Comparison of ENCODE assay signal across 1 cellular context in the genomic region with DNA sequence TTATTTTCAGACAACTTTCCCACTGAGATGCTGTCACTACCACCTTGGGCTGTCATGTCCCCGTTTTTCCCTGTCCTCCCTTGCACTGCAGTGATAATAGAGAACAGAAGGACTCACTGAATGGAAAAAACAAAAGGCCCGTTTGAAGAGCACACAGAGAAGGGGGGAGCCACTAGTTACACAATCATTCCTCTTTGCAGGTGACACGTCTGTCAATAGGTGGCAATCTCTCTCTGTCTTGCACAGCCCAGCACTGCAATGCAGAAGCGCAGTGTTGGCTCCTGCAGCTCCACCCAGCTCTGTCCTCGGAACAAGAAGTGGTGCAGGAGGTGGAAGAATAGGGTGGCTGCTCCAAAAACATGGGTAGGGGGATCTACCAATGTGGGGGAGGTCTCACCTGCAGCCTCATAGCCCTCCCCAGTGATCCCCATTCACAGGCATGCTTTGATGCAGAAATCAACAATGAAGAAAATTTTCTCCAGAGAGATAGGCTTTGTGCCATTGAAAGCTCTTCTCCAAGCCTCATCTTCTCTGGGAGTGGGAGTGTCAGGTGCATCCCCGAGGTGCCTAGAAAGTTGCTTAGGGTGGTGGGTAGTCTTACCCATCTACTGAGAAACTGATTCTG.
TF ChIP-seq lines count a peak whose summit lies in the region.

No MANE protein-coding gene starts in this region.

TF ChIP-seq in HepG2, 621 proteins besides CTCF, POLR2A, EP300 and RAD21 (continued from another document and continues in another):
- TF ChIP-seq ZNF737 (CRISPR knock-in tag; IDR thresholded peaks at IDR 0.05; ENCODE audit: borderline replicate concordance): no peak
- TF ChIP-seq NKX3-1 (CRISPR knock-in tag; IDR thresholded peaks at IDR 0.05): no peak
- TF ChIP-seq ZNF749 (CRISPR knock-in tag; IDR thresholded peaks at IDR 0.05; ENCODE audit: borderline replicate concordance): no peak
- TF ChIP-seq, protein P1, sequence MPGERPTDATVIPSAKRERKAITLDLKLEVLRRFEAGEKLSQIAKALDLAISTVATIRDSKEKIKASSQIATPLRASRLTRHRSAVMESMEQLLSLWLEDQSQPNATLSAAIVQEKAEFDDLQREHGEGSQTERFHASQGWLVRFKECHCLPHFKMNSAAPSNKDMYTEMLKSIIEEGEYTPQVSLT (CRISPR knock-in tag; IDR thresholded peaks at IDR 0.05; ENCODE audit: borderline replicate concordance, low read depth): no peak
- no peak for TF ChIP-seq ZNF562 (CRISPR knock-in tag; IDR thresholded peaks at IDR 0.05; ENCODE audit: borderline replicate concordance)
- no peak for TF ChIP-seq ZNF775 (CRISPR knock-in tag; IDR thresholded peaks at IDR 0.05; ENCODE audit: borderline replicate concordance)
- TF ChIP-seq GABPB1 (CRISPR knock-in tag; IDR thresholded peaks at IDR 0.05): peak; percentile 15; the same call in 1 of the 2 replicates
- TF ChIP-seq, protein P2, sequence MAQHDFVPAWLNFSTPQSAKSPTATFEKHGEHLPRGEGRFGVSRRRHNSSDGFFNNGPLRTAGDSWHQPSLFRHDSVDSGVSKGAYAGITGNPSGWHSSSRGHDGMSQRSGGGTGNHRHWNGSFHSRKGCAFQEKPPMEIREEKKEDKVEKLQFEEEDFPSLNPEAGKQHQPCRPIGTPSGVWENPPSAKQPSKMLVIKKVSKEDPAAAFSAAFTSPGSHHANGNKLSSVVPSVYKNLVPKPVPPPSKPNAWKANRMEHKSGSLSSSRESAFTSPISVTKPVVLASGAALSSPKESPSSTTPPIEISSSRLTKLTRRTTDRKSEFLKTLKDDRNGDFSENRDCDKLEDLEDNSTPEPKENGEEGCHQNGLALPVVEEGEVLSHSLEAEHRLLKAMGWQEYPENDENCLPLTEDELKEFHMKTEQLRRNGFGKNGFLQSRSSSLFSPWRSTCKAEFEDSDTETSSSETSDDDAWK (CRISPR knock-in tag; IDR thresholded peaks at IDR 0.05): no peak
- TF ChIP-seq ZNF615 (CRISPR knock-in tag; IDR thresholded peaks at IDR 0.05; ENCODE audit: borderline replicate concordance): no peak
- TF ChIP-seq, protein P3, sequence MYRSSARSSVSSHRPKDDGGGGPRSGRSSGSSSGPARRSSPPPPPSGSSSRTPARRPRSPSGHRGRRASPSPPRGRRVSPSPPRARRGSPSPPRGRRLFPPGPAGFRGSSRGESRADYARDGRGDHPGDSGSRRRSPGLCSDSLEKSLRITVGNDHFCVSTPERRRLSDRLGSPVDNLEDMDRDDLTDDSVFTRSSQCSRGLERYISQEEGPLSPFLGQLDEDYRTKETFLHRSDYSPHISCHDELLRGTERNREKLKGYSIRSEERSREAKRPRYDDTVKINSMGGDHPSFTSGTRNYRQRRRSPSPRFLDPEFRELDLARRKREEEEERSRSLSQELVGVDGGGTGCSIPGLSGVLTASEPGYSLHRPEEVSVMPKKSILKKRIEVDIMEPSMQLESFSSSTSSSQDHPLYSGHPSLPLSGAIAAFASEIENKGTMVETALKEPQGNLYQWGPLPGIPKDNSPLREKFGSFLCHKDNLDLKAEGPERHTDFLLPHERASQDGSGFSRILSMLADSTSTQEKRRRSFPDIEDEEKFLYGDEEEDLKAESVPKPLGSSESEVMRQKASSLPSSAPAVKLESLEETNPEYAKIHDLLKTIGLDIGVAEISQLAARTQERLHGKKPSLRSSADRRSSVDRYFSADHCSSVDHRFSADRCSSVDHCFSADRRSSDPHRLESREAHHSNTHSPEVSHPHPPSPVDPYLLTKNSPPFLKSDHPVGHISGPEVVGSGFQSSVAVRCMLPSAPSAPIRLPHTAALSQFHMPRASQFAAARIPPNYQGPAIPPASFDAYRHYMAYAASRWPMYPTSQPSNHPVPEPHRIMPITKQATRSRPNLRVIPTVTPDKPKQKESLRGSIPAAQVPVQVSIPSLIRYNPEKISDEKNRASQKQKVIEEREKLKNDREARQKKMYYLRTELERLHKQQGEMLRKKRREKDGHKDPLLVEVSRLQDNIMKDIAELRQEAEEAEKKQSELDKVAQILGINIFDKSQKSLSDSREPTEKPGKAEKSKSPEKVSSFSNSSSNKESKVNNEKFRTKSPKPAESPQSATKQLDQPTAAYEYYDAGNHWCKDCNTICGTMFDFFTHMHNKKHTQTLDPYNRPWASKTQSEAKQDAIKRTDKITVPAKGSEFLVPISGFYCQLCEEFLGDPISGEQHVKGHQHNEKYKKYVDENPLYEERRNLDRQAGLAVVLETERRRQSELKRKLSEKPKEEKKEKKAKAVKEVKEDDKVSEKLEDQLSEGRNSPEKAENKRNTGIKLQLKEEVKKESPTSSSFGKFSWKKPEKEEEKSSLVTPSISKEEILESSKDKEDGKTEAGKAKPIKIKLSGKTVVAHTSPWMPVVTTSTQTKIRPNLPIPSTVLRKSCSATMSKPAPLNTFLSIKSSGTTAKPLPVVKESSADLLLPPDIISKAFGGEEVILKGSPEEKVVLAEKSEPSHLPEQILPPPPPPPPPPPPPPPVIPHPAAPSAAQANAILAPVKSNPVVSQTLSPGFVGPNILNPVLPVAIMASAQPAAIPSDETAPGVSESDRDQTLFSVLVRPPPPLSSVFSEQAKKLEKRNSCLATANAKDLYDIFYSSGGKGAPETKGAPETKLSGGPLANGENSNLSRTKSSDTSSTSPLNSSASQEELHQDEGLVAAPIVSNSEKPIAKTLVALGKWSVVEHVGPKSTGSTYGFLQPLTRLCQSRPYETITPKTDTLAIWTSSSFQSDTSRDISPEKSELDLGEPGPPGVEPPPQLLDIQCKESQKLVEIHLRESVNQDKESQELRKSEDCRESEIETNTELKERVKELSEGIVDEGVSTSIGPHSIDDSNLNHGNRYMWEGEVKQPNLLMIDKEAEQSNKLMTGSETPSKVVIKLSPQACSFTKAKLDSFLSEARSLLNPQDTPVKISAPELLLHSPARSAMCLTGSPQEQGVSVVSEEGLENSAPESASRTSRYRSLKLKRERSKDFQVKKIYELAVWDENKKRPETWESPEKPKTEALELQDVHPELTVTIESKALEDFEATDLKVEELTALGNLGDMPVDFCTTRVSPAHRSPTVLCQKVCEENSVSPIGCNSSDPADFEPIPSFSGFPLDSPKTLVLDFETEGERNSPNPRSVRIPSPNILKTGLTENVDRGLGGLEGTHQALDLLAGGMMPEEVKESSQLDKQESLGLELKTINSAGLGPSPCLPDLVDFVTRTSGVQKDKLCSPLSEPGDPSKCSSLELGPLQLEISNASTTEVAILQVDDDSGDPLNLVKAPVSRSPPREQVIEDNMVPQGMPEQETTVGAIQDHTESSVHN (CRISPR knock-in tag; IDR thresholded peaks at IDR 0.05): no peak
- no peak for TF ChIP-seq SPEN (CRISPR knock-in tag; IDR thresholded peaks at IDR 0.05; ENCODE audit: low read depth)
- no peak for TF ChIP-seq HCFC1 (IDR thresholded peaks at IDR 0.05; ENCODE audit: low read depth, low read length)
- TF ChIP-seq NFYC (CRISPR knock-in tag; IDR thresholded peaks at IDR 0.05): no peak
- TF ChIP-seq ZKSCAN8 (CRISPR knock-in tag; IDR thresholded peaks at IDR 0.05; ENCODE audit: borderline replicate concordance): no peak
- TF ChIP-seq ZKSCAN5 (CRISPR knock-in tag; IDR thresholded peaks at IDR 0.05): no peak
- TF ChIP-seq, protein P4, sequence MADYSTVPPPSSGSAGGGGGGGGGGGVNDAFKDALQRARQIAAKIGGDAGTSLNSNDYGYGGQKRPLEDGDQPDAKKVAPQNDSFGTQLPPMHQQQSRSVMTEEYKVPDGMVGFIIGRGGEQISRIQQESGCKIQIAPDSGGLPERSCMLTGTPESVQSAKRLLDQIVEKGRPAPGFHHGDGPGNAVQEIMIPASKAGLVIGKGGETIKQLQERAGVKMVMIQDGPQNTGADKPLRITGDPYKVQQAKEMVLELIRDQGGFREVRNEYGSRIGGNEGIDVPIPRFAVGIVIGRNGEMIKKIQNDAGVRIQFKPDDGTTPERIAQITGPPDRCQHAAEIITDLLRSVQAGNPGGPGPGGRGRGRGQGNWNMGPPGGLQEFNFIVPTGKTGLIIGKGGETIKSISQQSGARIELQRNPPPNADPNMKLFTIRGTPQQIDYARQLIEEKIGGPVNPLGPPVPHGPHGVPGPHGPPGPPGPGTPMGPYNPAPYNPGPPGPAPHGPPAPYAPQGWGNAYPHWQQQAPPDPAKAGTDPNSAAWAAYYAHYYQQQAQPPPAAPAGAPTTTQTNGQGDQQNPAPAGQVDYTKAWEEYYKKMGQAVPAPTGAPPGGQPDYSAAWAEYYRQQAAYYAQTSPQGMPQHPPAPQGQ (CRISPR knock-in tag; IDR thresholded peaks at IDR 0.05; ENCODE audit: borderline replicate concordance): no peak
- TF ChIP-seq, protein P5, sequence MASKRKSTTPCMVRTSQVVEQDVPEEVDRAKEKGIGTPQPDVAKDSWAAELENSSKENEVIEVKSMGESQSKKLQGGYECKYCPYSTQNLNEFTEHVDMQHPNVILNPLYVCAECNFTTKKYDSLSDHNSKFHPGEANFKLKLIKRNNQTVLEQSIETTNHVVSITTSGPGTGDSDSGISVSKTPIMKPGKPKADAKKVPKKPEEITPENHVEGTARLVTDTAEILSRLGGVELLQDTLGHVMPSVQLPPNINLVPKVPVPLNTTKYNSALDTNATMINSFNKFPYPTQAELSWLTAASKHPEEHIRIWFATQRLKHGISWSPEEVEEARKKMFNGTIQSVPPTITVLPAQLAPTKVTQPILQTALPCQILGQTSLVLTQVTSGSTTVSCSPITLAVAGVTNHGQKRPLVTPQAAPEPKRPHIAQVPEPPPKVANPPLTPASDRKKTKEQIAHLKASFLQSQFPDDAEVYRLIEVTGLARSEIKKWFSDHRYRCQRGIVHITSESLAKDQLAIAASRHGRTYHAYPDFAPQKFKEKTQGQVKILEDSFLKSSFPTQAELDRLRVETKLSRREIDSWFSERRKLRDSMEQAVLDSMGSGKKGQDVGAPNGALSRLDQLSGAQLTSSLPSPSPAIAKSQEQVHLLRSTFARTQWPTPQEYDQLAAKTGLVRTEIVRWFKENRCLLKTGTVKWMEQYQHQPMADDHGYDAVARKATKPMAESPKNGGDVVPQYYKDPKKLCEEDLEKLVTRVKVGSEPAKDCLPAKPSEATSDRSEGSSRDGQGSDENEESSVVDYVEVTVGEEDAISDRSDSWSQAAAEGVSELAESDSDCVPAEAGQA (IDR thresholded peaks at IDR 0.05; ENCODE audit: low read depth): no peak
- TF ChIP-seq, protein P5 (CRISPR knock-in tag; IDR thresholded peaks at IDR 0.05; ENCODE audit: borderline replicate concordance): no peak
- TF ChIP-seq ZNF138 (CRISPR knock-in tag; IDR thresholded peaks at IDR 0.05; ENCODE audit: low read depth): no peak
- TF ChIP-seq IRX3 (CRISPR knock-in tag; IDR thresholded peaks at IDR 0.05; ENCODE audit: borderline replicate concordance, low read depth): no peak
- TF ChIP-seq, protein P6, sequence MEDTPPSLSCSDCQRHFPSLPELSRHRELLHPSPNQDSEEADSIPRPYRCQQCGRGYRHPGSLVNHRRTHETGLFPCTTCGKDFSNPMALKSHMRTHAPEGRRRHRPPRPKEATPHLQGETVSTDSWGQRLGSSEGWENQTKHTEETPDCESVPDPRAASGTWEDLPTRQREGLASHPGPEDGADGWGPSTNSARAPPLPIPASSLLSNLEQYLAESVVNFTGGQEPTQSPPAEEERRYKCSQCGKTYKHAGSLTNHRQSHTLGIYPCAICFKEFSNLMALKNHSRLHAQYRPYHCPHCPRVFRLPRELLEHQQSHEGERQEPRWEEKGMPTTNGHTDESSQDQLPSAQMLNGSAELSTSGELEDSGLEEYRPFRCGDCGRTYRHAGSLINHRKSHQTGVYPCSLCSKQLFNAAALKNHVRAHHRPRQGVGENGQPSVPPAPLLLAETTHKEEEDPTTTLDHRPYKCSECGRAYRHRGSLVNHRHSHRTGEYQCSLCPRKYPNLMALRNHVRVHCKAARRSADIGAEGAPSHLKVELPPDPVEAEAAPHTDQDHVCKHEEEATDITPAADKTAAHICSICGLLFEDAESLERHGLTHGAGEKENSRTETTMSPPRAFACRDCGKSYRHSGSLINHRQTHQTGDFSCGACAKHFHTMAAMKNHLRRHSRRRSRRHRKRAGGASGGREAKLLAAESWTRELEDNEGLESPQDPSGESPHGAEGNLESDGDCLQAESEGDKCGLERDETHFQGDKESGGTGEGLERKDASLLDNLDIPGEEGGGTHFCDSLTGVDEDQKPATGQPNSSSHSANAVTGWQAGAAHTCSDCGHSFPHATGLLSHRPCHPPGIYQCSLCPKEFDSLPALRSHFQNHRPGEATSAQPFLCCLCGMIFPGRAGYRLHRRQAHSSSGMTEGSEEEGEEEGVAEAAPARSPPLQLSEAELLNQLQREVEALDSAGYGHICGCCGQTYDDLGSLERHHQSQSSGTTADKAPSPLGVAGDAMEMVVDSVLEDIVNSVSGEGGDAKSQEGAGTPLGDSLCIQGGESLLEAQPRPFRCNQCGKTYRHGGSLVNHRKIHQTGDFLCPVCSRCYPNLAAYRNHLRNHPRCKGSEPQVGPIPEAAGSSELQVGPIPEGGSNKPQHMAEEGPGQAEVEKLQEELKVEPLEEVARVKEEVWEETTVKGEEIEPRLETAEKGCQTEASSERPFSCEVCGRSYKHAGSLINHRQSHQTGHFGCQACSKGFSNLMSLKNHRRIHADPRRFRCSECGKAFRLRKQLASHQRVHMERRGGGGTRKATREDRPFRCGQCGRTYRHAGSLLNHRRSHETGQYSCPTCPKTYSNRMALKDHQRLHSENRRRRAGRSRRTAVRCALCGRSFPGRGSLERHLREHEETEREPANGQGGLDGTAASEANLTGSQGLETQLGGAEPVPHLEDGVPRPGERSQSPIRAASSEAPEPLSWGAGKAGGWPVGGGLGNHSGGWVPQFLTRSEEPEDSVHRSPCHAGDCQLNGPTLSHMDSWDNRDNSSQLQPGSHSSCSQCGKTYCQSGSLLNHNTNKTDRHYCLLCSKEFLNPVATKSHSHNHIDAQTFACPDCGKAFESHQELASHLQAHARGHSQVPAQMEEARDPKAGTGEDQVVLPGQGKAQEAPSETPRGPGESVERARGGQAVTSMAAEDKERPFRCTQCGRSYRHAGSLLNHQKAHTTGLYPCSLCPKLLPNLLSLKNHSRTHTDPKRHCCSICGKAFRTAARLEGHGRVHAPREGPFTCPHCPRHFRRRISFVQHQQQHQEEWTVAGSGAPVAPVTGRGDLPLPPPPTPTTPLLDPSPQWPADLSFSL (CRISPR knock-in tag; IDR thresholded peaks at IDR 0.05): no peak
- no peak for TF ChIP-seq FIP1L1 (IDR thresholded peaks at IDR 0.05; ENCODE audit: borderline replicate concordance, insufficient read depth, low read depth, low read length)
